Comparison of ENCODE assay signal across 1 cellular context in genomic region chr16:78230832-78231231, GRCh38.
TF ChIP-seq lines count a peak whose summit lies in the region.

No MANE protein-coding gene starts in this region.

TF ChIP-seq in IMR-90, 13 proteins besides CTCF, POLR2A, EP300 and RAD21:
- TF ChIP-seq RFX5 (IDR thresholded peaks at IDR 0.05; ENCODE audit: low read depth, low read length): no peak
- no peak for TF ChIP-seq CHD1 (IDR thresholded peaks at IDR 0.05; ENCODE audit: low read depth, low read length)
- no peak for TF ChIP-seq ELK1 (IDR thresholded peaks at IDR 0.05; ENCODE audit: borderline replicate concordance, low read depth, low read length)
- no peak for TF ChIP-seq FOS (IDR thresholded peaks at IDR 0.05; ENCODE audit: low read depth, low read length)
- no peak for TF ChIP-seq RCOR1 (IDR thresholded peaks at IDR 0.05; ENCODE audit: insufficient replicate concordance, low read length)
- no peak for TF ChIP-seq BHLHE40 (IDR thresholded peaks at IDR 0.05; ENCODE audit: low read depth, low read length)
- TF ChIP-seq, protein P1, sequence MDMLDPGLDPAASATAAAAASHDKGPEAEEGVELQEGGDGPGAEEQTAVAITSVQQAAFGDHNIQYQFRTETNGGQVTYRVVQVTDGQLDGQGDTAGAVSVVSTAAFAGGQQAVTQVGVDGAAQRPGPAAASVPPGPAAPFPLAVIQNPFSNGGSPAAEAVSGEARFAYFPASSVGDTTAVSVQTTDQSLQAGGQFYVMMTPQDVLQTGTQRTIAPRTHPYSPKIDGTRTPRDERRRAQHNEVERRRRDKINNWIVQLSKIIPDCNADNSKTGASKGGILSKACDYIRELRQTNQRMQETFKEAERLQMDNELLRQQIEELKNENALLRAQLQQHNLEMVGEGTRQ (IDR thresholded peaks at IDR 0.05; ENCODE audit: low read depth, low read length): no peak
- no peak for TF ChIP-seq MAZ (IDR thresholded peaks at IDR 0.05; ENCODE audit: borderline replicate concordance, low read depth, low read length)
